ENCODE assay signal across 1 cellular context in the genomic region with DNA sequence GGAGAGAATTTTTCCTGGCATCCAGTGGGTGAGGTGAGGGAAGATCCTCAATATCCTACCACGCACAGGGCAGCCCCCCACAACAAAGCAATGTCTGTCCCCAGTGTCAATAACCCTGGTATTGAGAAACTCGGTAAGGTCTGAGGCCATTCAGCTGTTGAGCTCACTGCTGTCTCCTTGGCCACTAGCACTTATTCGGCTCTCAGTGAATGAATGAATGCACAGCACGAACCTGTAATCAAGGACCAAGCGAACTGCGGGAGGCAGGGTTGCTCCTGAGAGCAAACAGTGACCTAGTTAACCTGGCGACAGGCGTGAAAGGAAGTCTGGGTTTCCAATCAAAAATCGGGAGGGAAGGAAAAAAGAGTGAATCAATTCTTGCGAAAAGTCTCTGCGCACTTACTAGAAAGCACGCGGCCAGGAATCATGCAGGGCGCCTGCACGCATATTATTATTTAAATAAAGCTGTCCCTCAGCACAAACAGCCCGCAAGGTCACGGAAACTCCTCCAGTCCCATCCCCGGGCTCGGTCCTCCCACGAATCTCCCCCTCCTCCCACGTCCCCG.
TF ChIP-seq lines count a peak whose summit lies in the region.

No MANE protein-coding gene starts in this region.

TF ChIP-seq in HepG2, 621 proteins besides CTCF, POLR2A, EP300 and RAD21 (continued from another document and continues in another):
- TF ChIP-seq, protein P1, sequence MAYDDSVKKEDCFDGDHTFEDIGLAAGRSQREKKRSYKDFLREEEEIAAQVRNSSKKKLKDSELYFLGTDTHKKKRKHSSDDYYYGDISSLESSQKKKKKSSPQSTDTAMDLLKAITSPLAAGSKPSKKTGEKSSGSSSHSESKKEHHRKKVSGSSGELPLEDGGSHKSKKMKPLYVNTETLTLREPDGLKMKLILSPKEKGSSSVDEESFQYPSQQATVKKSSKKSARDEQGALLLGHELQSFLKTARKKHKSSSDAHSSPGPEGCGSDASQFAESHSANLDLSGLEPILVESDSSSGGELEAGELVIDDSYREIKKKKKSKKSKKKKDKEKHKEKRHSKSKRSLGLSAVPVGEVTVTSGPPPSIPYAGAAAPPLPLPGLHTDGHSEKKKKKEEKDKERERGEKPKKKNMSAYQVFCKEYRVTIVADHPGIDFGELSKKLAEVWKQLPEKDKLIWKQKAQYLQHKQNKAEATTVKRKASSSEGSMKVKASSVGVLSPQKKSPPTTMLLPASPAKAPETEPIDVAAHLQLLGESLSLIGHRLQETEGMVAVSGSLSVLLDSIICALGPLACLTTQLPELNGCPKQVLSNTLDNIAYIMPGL (CRISPR knock-in tag; IDR thresholded peaks at IDR 0.05; ENCODE audit: borderline replicate concordance in 1 of 2, low read depth in 1 of 2), result no peak
- TF ChIP-seq TP53 (CRISPR knock-in tag; conservative IDR thresholded peaks at IDR 0.05), result no peak
- TF ChIP-seq ZNF850 (CRISPR knock-in tag; conservative IDR thresholded peaks at IDR 0.05), result 0 out of 2 replicates have a peak, but pooled peaks have one; percentile 56
- TF ChIP-seq, protein P2, sequence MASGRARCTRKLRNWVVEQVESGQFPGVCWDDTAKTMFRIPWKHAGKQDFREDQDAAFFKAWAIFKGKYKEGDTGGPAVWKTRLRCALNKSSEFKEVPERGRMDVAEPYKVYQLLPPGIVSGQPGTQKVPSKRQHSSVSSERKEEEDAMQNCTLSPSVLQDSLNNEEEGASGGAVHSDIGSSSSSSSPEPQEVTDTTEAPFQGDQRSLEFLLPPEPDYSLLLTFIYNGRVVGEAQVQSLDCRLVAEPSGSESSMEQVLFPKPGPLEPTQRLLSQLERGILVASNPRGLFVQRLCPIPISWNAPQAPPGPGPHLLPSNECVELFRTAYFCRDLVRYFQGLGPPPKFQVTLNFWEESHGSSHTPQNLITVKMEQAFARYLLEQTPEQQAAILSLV (CRISPR knock-in tag; IDR thresholded peaks at IDR 0.05; ENCODE audit: borderline replicate concordance), result peak; percentile 54; the same call in 1 of the 2 replicates
- no peak for TF ChIP-seq ZNF75D (CRISPR knock-in tag; IDR thresholded peaks at IDR 0.05; ENCODE audit: borderline replicate concordance)
- TF ChIP-seq, protein P3, sequence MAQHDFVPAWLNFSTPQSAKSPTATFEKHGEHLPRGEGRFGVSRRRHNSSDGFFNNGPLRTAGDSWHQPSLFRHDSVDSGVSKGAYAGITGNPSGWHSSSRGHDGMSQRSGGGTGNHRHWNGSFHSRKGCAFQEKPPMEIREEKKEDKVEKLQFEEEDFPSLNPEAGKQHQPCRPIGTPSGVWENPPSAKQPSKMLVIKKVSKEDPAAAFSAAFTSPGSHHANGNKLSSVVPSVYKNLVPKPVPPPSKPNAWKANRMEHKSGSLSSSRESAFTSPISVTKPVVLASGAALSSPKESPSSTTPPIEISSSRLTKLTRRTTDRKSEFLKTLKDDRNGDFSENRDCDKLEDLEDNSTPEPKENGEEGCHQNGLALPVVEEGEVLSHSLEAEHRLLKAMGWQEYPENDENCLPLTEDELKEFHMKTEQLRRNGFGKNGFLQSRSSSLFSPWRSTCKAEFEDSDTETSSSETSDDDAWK (CRISPR knock-in tag; IDR thresholded peaks at IDR 0.05), result no peak
- peak; percentile 44; the same call in 1 of the 2 replicates for TF ChIP-seq GATAD2A (CRISPR knock-in tag; IDR thresholded peaks at IDR 0.05)
- no peak for TF ChIP-seq MLLT10 (CRISPR knock-in tag; IDR thresholded peaks at IDR 0.05)
- TF ChIP-seq POGZ (CRISPR knock-in tag; IDR thresholded peaks at IDR 0.05), result 0 out of 2 replicates have a peak, but pooled peaks have one; percentile 5
- TF ChIP-seq, protein P4, sequence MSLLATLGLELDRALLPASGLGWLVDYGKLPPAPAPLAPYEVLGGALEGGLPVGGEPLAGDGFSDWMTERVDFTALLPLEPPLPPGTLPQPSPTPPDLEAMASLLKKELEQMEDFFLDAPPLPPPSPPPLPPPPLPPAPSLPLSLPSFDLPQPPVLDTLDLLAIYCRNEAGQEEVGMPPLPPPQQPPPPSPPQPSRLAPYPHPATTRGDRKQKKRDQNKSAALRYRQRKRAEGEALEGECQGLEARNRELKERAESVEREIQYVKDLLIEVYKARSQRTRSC (CRISPR knock-in tag; IDR thresholded peaks at IDR 0.05; ENCODE audit: low read depth), result no peak
- 0 out of 2 replicates have a peak, but pooled peaks have one; percentile 78 for TF ChIP-seq NKX3-1 (CRISPR knock-in tag; IDR thresholded peaks at IDR 0.05)
- TF ChIP-seq RXRB (CRISPR knock-in tag; IDR thresholded peaks at IDR 0.05; ENCODE audit: borderline replicate concordance), result peak; percentile 61; the same call in 1 of the 2 replicates
- TF ChIP-seq MBNL3 (CRISPR knock-in tag; conservative IDR thresholded peaks at IDR 0.05), result no peak
- TF ChIP-seq ZNF83 (CRISPR knock-in tag; IDR thresholded peaks at IDR 0.05; ENCODE audit: borderline replicate concordance), result no peak
- TF ChIP-seq ZNF563 (CRISPR knock-in tag; IDR thresholded peaks at IDR 0.05), result no peak
- TF ChIP-seq HHEX (CRISPR knock-in tag; IDR thresholded peaks at IDR 0.05), result no peak
- TF ChIP-seq MAZ (IDR thresholded peaks at IDR 0.05; ENCODE audit: borderline replicate concordance, low read depth, low read length), result 0 out of 2 replicates have a peak, but pooled peaks have one; percentile 14
- no peak for TF ChIP-seq MAZ (CRISPR knock-in tag; IDR thresholded peaks at IDR 0.05; ENCODE audit: low read depth)
- TF ChIP-seq ZNF367 (CRISPR knock-in tag; IDR thresholded peaks at IDR 0.05; ENCODE audit: borderline replicate concordance), result no peak
- TF ChIP-seq, protein P5, sequence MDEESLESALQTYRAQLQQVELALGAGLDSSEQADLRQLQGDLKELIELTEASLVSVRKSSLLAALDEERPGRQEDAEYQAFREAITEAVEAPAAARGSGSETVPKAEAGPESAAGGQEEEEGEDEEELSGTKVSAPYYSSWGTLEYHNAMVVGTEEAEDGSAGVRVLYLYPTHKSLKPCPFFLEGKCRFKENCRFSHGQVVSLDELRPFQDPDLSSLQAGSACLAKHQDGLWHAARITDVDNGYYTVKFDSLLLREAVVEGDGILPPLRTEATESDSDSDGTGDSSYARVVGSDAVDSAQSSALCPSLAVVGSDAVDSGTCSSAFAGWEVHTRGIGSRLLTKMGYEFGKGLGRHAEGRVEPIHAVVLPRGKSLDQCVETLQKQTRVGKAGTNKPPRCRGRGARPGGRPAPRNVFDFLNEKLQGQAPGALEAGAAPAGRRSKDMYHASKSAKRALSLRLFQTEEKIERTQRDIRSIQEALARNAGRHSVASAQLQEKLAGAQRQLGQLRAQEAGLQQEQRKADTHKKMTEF (CRISPR knock-in tag; IDR thresholded peaks at IDR 0.05), result 0 out of 2 replicates have a peak, but pooled peaks have one; percentile 13
- TF ChIP-seq, protein P6, sequence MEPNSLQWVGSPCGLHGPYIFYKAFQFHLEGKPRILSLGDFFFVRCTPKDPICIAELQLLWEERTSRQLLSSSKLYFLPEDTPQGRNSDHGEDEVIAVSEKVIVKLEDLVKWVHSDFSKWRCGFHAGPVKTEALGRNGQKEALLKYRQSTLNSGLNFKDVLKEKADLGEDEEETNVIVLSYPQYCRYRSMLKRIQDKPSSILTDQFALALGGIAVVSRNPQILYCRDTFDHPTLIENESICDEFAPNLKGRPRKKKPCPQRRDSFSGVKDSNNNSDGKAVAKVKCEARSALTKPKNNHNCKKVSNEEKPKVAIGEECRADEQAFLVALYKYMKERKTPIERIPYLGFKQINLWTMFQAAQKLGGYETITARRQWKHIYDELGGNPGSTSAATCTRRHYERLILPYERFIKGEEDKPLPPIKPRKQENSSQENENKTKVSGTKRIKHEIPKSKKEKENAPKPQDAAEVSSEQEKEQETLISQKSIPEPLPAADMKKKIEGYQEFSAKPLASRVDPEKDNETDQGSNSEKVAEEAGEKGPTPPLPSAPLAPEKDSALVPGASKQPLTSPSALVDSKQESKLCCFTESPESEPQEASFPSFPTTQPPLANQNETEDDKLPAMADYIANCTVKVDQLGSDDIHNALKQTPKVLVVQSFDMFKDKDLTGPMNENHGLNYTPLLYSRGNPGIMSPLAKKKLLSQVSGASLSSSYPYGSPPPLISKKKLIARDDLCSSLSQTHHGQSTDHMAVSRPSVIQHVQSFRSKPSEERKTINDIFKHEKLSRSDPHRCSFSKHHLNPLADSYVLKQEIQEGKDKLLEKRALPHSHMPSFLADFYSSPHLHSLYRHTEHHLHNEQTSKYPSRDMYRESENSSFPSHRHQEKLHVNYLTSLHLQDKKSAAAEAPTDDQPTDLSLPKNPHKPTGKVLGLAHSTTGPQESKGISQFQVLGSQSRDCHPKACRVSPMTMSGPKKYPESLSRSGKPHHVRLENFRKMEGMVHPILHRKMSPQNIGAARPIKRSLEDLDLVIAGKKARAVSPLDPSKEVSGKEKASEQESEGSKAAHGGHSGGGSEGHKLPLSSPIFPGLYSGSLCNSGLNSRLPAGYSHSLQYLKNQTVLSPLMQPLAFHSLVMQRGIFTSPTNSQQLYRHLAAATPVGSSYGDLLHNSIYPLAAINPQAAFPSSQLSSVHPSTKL (CRISPR knock-in tag; IDR thresholded peaks at IDR 0.05), result peak; percentile 37; the same call in 1 of the 2 replicates
- TF ChIP-seq ZFP82 (CRISPR knock-in tag; IDR thresholded peaks at IDR 0.05; ENCODE audit: borderline replicate concordance), result no peak
- no peak for TF ChIP-seq ZNF839 (CRISPR knock-in tag; IDR thresholded peaks at IDR 0.05; ENCODE audit: borderline replicate concordance)
- TF ChIP-seq, protein P7, sequence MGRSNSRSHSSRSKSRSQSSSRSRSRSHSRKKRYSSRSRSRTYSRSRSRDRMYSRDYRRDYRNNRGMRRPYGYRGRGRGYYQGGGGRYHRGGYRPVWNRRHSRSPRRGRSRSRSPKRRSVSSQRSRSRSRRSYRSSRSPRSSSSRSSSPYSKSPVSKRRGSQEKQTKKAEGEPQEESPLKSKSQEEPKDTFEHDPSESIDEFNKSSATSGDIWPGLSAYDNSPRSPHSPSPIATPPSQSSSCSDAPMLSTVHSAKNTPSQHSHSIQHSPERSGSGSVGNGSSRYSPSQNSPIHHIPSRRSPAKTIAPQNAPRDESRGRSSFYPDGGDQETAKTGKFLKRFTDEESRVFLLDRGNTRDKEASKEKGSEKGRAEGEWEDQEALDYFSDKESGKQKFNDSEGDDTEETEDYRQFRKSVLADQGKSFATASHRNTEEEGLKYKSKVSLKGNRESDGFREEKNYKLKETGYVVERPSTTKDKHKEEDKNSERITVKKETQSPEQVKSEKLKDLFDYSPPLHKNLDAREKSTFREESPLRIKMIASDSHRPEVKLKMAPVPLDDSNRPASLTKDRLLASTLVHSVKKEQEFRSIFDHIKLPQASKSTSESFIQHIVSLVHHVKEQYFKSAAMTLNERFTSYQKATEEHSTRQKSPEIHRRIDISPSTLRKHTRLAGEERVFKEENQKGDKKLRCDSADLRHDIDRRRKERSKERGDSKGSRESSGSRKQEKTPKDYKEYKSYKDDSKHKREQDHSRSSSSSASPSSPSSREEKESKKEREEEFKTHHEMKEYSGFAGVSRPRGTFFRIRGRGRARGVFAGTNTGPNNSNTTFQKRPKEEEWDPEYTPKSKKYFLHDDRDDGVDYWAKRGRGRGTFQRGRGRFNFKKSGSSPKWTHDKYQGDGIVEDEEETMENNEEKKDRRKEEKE (IDR thresholded peaks at IDR 0.05), result no peak
- peak; percentile 55 for TF ChIP-seq IRF2 (CRISPR knock-in tag; IDR thresholded peaks at IDR 0.05)
- no peak for TF ChIP-seq FOXP1 (IDR thresholded peaks at IDR 0.05)
- TF ChIP-seq FOXP1 (CRISPR knock-in tag; IDR thresholded peaks at IDR 0.05), result 0 out of 2 replicates have a peak, but pooled peaks have one; percentile 20
- TF ChIP-seq, protein P8, sequence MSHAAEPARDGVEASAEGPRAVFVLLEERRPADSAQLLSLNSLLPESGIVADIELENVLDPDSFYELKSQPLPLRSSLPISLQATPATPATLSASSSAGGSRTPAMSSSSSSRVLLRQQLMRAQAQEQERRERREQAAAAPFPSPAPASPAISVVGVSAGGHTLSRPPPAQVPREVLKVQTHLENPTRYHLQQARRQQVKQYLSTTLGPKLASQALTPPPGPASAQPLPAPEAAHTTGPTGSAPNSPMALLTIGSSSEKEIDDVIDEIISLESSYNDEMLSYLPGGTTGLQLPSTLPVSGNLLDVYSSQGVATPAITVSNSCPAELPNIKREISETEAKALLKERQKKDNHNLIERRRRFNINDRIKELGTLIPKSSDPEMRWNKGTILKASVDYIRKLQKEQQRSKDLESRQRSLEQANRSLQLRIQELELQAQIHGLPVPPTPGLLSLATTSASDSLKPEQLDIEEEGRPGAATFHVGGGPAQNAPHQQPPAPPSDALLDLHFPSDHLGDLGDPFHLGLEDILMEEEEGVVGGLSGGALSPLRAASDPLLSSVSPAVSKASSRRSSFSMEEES (CRISPR knock-in tag; IDR thresholded peaks at IDR 0.05), result no peak
- TF ChIP-seq PAF1 (CRISPR knock-in tag; IDR thresholded peaks at IDR 0.05), result no peak
- TF ChIP-seq, protein P9, sequence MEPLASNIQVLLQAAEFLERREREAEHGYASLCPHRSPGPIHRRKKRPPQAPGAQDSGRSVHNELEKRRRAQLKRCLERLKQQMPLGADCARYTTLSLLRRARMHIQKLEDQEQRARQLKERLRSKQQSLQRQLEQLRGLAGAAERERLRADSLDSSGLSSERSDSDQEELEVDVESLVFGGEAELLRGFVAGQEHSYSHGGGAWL (CRISPR knock-in tag; IDR thresholded peaks at IDR 0.05), result no peak
- TF ChIP-seq, protein P10, sequence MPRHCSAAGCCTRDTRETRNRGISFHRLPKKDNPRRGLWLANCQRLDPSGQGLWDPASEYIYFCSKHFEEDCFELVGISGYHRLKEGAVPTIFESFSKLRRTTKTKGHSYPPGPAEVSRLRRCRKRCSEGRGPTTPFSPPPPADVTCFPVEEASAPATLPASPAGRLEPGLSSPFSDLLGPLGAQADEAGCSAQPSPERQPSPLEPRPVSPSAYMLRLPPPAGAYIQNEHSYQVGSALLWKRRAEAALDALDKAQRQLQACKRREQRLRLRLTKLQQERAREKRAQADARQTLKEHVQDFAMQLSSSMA (CRISPR knock-in tag; IDR thresholded peaks at IDR 0.05), result peak; percentile 2; the same call in 1 of the 2 replicates
- TF ChIP-seq, protein P11, sequence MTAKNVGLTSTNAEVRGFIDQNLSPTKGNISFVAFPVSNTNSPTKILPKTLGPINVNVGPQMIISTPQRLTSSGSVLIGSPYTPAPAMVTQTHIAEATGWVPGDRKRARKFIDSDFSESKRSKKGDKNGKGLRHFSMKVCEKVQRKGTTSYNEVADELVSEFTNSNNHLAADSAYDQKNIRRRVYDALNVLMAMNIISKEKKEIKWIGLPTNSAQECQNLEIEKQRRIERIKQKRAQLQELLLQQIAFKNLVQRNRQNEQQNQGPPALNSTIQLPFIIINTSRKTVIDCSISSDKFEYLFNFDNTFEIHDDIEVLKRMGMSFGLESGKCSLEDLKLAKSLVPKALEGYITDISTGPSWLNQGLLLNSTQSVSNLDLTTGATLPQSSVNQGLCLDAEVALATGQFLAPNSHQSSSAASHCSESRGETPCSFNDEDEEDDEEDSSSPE (CRISPR knock-in tag; IDR thresholded peaks at IDR 0.05), result no peak; the same call in 1 of the 2 replicates
- TF ChIP-seq, protein P12, sequence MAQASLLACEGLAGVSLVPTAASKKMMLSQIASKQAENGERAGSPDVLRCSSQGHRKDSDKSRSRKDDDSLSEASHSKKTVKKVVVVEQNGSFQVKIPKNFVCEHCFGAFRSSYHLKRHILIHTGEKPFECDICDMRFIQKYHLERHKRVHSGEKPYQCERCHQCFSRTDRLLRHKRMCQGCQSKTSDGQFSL (CRISPR knock-in tag; IDR thresholded peaks at IDR 0.05), result no peak
